Comparison of ENCODE assay signal across 22 cellular contexts in genomic region chr13:71306821-71307220, GRCh38.
"Had no signal": no experiment of that assay in that cellular context is flagged by ENCODE, and none has a peak within 500 bp of the region (broad histone marks: within the 10 kb centered on the region; RNA-seq: fewer than 3 reads in every experiment).

No MANE protein-coding gene starts in this region.

- ATAC-seq: gastroesophageal sphincter; naive thymus-derived CD4-positive, alpha-beta T cell; pancreas; right cardiac atrium; stimulated activated effector memory CD8-positive, alpha-beta T cell treated with anti-CD3 and anti-CD28 coated beads, Interleukin-12 subunit alpha, Interleukin-12 subunit beta, amount 100 ng/mL, for 72 hours; stimulated activated naive CD8-positive, alpha-beta T cell treated with anti-CD3 and anti-CD28 coated beads, Interleukin-15, Interleukin-2, amounts not matched to agents 100 U/mL and 50 U/mL, for 24 hours had no signal

- H3K27me3 Mint-ChIP-seq: progenitor cell of endocrine pancreas had no signal

- H3K27me3 ChIP-seq: dorsolateral prefrontal cortex, esophagus muscularis mucosa, gastroesophageal sphincter, pancreas, tibial artery, upper lobe of left lung, uterus had no signal

- H3K4me3 ChIP-seq: dorsolateral prefrontal cortex, esophagus muscularis mucosa, gastroesophageal sphincter, pancreas, tibial artery, upper lobe of left lung, uterus had no signal

- H3K4me3 Mint-ChIP-seq: naive thymus-derived CD4-positive, alpha-beta T cell; nephron progenitor cell; stimulated activated effector memory CD8-positive, alpha-beta T cell treated with anti-CD3 and anti-CD28 coated beads, Interleukin-12 subunit alpha, Interleukin-12 subunit beta, amount 100 ng/mL, for 72 hours had no signal

- H3K4me1 Mint-ChIP-seq: naive thymus-derived CD4-positive, alpha-beta T cell; stimulated activated effector memory CD8-positive, alpha-beta T cell treated with anti-CD3 and anti-CD28 coated beads, Interleukin-12 subunit alpha, Interleukin-12 subunit beta, amount 100 ng/mL, for 72 hours had no signal

- H3K27ac Mint-ChIP-seq: naive thymus-derived CD4-positive, alpha-beta T cell; nephron progenitor cell; progenitor cell of endocrine pancreas; stimulated activated effector memory CD8-positive, alpha-beta T cell treated with anti-CD3 and anti-CD28 coated beads, Interleukin-12 subunit alpha, Interleukin-12 subunit beta, amount 100 ng/mL, for 72 hours had no signal

- DNase-seq: cortex of kidney; dorsolateral prefrontal cortex; effector CD8-positive, alpha-beta T cell; glutamatergic neuron; kidney glomerular epithelial cell; naive thymus-derived CD4-positive, alpha-beta T cell; nephron progenitor cell; occipital lobe; pancreas; right cardiac atrium; small intestine; stimulated activated CD4-positive, alpha-beta T cell treated with anti-CD3 and anti-CD28 coated beads, Interleukin-4, amount 100 ng/mL, for 1 hour; stimulated activated CD8-positive, alpha-beta memory T cell treated with anti-CD3 and anti-CD28 coated beads, Interleukin-4, amount 100 ng/mL, for 48 hours; stimulated activated naive CD8-positive, alpha-beta T cell treated with anti-CD3 and anti-CD28 coated beads, Interleukin-15, Interleukin-2, amounts not matched to agents 100 U/mL and 50 U/mL, for 24 hours; tibial artery; upper lobe of left lung; uterus had no signal

- FAIRE-seq: pancreas had no signal

- H3K36me3 Mint-ChIP-seq: naive thymus-derived CD4-positive, alpha-beta T cell; stimulated activated effector memory CD8-positive, alpha-beta T cell treated with anti-CD3 and anti-CD28 coated beads, Interleukin-12 subunit alpha, Interleukin-12 subunit beta, amount 100 ng/mL, for 72 hours had no signal

- H3K9me3 ChIP-seq: esophagus muscularis mucosa, gastroesophageal sphincter, pancreas, tibial artery, upper lobe of left lung, uterus had no signal

- H3K27ac ChIP-seq: epithelial cell of prostate, esophagus muscularis mucosa, gastroesophageal sphincter, pancreas, tibial artery, upper lobe of left lung, uterus had no signal

- H3K36me3 ChIP-seq: esophagus muscularis mucosa, gastroesophageal sphincter, pancreas, tibial artery, upper lobe of left lung, uterus had no signal

- H3K9me3 Mint-ChIP-seq: naive thymus-derived CD4-positive, alpha-beta T cell; nephron progenitor cell; stimulated activated effector memory CD8-positive, alpha-beta T cell treated with anti-CD3 and anti-CD28 coated beads, Interleukin-12 subunit alpha, Interleukin-12 subunit beta, amount 100 ng/mL, for 72 hours had no signal

- H3K4me1 ChIP-seq: esophagus muscularis mucosa, gastroesophageal sphincter, pancreas, tibial artery, upper lobe of left lung, uterus had no signal
